In the genomic region with DNA sequence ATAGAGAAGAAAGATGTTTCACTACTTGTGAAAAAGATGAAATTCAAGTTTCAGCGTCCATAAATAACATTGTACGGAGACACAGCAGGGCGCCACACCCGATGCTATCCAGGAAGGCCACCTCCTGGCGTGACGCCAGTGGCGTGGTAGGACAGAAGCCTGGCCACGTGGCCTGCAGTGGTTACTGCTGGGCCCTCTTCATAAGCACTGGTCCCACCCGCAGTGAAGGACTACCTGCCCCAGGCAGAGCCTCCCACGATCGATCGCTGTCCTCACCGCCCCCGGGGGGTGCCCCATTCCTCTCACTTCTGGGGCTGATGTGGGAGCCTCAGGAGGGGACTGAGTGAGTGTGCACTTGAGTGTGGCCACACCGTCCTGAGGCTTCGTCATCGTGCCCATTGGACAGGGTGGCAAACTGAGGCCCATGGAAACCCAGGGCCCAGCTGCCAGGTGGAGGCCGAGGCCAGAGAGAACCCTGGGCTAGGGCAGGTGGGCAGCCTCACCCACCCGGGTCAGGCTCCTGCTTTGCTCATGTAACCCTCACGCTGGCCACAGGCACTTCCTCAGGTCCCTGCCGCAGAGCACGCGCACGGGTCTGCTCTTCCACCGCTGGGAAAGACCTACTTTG, we compare ENCODE assay signal across 1 cellular context.
A peak's percentile ranks its signal among the peaks of the same experiment; 100 is the strongest.
TF ChIP-seq lines count a peak whose summit lies in the region.

No MANE protein-coding gene starts in this region.

TF ChIP-seq in K562, 482 proteins besides CTCF, POLR2A, EP300 and RAD21 (continued from another document):
- TF ChIP-seq TAF9B (IDR thresholded peaks at IDR 0.05; ENCODE audit: partially characterized antibody) (no peak), THRB (CRISPR knock-in tag; conservative IDR thresholded peaks at IDR 0.05) (no peak), MYC (IDR thresholded peaks at IDR 0.05; ENCODE audit: low read depth, low read length) (peak; percentile 98), MYC (CRISPR knock-in tag; IDR thresholded peaks at IDR 0.05; ENCODE audit: borderline replicate concordance, low read depth) (peak; percentile 90; the same call in 1 of the 2 replicates), HMGN3 (IDR thresholded peaks at IDR 0.05; ENCODE audit: borderline replicate concordance, extremely low read depth, insufficient read length, low read depth, low read length) (peak; percentile 68), BHLHE40 (IDR thresholded peaks at IDR 0.05; ENCODE audit: low read length) (peak; percentile 33; the same call in 1 of the 2 replicates), TRIM28 (IDR thresholded peaks at IDR 0.05) (peak; percentile 37; the same call in 1 of the 2 replicates), POLR2H (tag; IDR thresholded peaks at IDR 0.05; ENCODE audit: low read depth) (no peak), ZFP36 (IDR thresholded peaks at IDR 0.05; ENCODE audit: low read depth, low read length, partially characterized antibody) (peak; percentile 48), FOXA3 (CRISPR knock-in tag; conservative IDR thresholded peaks at IDR 0.05 in 1 of 2, IDR thresholded peaks at IDR 0.05 in 1 of 2) (0 out of 4 replicates have a peak, but pooled peaks of 1 of the 2 experiments have one; percentile 13), KLF1 (tag; IDR thresholded peaks at IDR 0.05) (peak; percentile 73), BMI1 (IDR thresholded peaks at IDR 0.05; ENCODE audit: low read length) (no peak), ZNF12 (CRISPR knock-in tag; IDR thresholded peaks at IDR 0.05) (no peak), CBX3 (IDR thresholded peaks at IDR 0.05; ENCODE audit: borderline replicate concordance in 1 of 2, low read length in 2 of 2) (peak in 1 of 2 experiments; percentile 55; a peak in 1 of 3 replicates), BCOR (IDR thresholded peaks at IDR 0.05) (peak; percentile 100), E2F3 (CRISPR knock-in tag; IDR thresholded peaks at IDR 0.05) (no peak), ZNF384 (IDR thresholded peaks at IDR 0.05; ENCODE audit: low read depth, low read length) (0 out of 2 replicates have a peak, but pooled peaks have one; percentile 3), ZBTB9 (CRISPR knock-in tag; IDR thresholded peaks at IDR 0.05) (peak; percentile 92), NRF1 (conservative IDR thresholded peaks at IDR 0.05 in 1 of 2, IDR thresholded peaks at IDR 0.05 in 1 of 2) (peak in 1 of 2 experiments; percentile 50; a peak in 2 of 4 replicates), HIVEP1 (CRISPR knock-in tag; IDR thresholded peaks at IDR 0.05) (no peak), FOXA1 (IDR thresholded peaks at IDR 0.05; ENCODE audit: borderline replicate concordance) (no peak), NEUROD1 (IDR thresholded peaks at IDR 0.05; ENCODE audit: borderline replicate concordance, low read depth, low read length, partially characterized antibody) (peak; percentile 10)
- TF ChIP-seq, protein P1, sequence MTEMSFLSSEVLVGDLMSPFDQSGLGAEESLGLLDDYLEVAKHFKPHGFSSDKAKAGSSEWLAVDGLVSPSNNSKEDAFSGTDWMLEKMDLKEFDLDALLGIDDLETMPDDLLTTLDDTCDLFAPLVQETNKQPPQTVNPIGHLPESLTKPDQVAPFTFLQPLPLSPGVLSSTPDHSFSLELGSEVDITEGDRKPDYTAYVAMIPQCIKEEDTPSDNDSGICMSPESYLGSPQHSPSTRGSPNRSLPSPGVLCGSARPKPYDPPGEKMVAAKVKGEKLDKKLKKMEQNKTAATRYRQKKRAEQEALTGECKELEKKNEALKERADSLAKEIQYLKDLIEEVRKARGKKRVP (CRISPR knock-in tag; IDR thresholded peaks at IDR 0.05), result no peak
